In genomic region chr17:15883617-15884111, GRCh38 we compare ENCODE assay signal across 11 cellular contexts.
A peak's percentile ranks its signal among the peaks of the same experiment; 100 is the strongest.
DNase-seq lines count a peak whose midpoint lies in the region; FAIRE-seq and TF ChIP-seq lines count a peak whose summit lies in the region.
"Had no signal": no experiment of that assay in that cellular context is flagged by ENCODE, and none has a peak within 500 bp of the region (broad histone marks: within the 10 kb centered on the region; RNA-seq: fewer than 3 reads in every experiment).

No MANE protein-coding gene starts in this region.

- H3K9me3 ChIP-seq in mammary epithelial cell (replicated peaks; ENCODE audit: insufficient read depth, low read length) (no peaks in the 10 kb centered on the region), esophagus squamous epithelium (no peaks in the 10 kb centered on the region)
- H3K9me3 ChIP-seq: uterus had no signal

- peak; percentile 71 for TF ChIP-seq POLR2A in NB4 (IDR thresholded peaks at IDR 0.05; ENCODE audit: extremely low read depth, insufficient read length)
- TF ChIP-seq POLR2A in esophagus squamous epithelium (IDR thresholded peaks at IDR 0.05) = no peak

- peak; percentile 85 for DNase-seq in EL
- DNase-seq in NB4 (ENCODE audit: low read depth) = peak; percentile 91
- DNase-seq in mammary epithelial cell = peak; percentile 93
- peak; percentile 49 for DNase-seq in non-pigmented ciliary epithelial cell (ENCODE audit: low read depth)
- DNase-seq in NCI-H1930 (lab: John Stamatoyannopoulos, UW) = no peak
- DNase-seq in activated T-cell treated with anti-CD3 and anti-CD28 coated beads, Interleukin-2, amount 50 U/mL, for 1 hour = no peak
- DNase-seq in esophagus squamous epithelium (lab: John Stamatoyannopoulos, UW) = no peak
- DNase-seq in D721Med (ENCODE audit: insufficient read length, low spot score) = no peak
- DNase-seq: activated T-cell treated with anti-CD3 and anti-CD28 coated beads, Interleukin-2, amount 50 U/mL, for 48 hours; uterus had no signal

- dilution Hi-C loops in mammary epithelial cell (cut with HindIII; ENCODE audit: low sequenced_read_pairs) = no loop called here

- H2AFZ ChIP-seq in mammary epithelial cell (ENCODE audit: low read depth, low read length) = no peak overlapping the region
- H2AFZ ChIP-seq: parathyroid adenoma had no signal

- intact Hi-C loops in mammary epithelial cell (cut with micrococcal nuclease) = no loop called here
- intact Hi-C loops in esophagus squamous epithelium (cut with DNase I) = no loop called here

- H3K27ac ChIP-seq in mammary epithelial cell (ENCODE audit: insufficient read depth, low read depth, low read length) (no peak overlapping the region), esophagus squamous epithelium (no peak overlapping the region)
- H3K27ac ChIP-seq: parathyroid adenoma, uterus had no signal

- H3K36me3 ChIP-seq in mammary epithelial cell (ENCODE audit: insufficient read depth, low read length) (no peaks in the 10 kb centered on the region), esophagus squamous epithelium (no peaks in the 10 kb centered on the region)
- H3K36me3 ChIP-seq: uterus had no signal

- H3K4me1 ChIP-seq in mammary epithelial cell (ENCODE audit: insufficient read depth, low read length) (peaks cover 4% of the 10 kb centered on the region), esophagus squamous epithelium (no peaks in the 10 kb centered on the region)
- H3K4me1 ChIP-seq: parathyroid adenoma, uterus had no signal

- no peak overlapping the region for H3K4me3 ChIP-seq in NB4 (ENCODE audit: low read depth, low read length)
- H3K4me3 ChIP-seq in mammary epithelial cell (replicated peaks in 1 of 3; ENCODE audit: insufficient read depth in 1 of 3, low read depth in 2 of 3, low read length in 3 of 3) = no peak overlapping the region
- no peak overlapping the region for H3K4me3 ChIP-seq in esophagus squamous epithelium
- H3K4me3 ChIP-seq: uterus had no signal

- WGBS in mammary epithelial cell (ENCODE audit: low coverage, missing lambda C conversion rate) = 57% methylated on average over 8 of the region's 8 CpGs
- WGBS in esophagus squamous epithelium, 2 donors = 72 to 81% methylated on average over 8 of the region's 8 CpGs

- no peaks in the 10 kb centered on the region for H4K20me1 ChIP-seq in mammary epithelial cell (ENCODE audit: insufficient read depth, low read length)

- no peaks in the 10 kb centered on the region for H3K79me2 ChIP-seq in mammary epithelial cell (ENCODE audit: insufficient read depth, low read length)
- H3K79me2 ChIP-seq: parathyroid adenoma had no signal

- H3K27me3 ChIP-seq in mammary epithelial cell (ENCODE audit: insufficient read depth, low read length) = no peaks in the 10 kb centered on the region
- no peaks in the 10 kb centered on the region for H3K27me3 ChIP-seq in esophagus squamous epithelium
- H3K27me3 ChIP-seq: uterus had no signal

- CTCF ChIA-PET in mammary epithelial cell (lab: Charles Lee; ENCODE audit: low non-redundant PET) = no interaction called here

- in situ Hi-C loops in mammary epithelial cell (cut with MboI; ENCODE audit: low sequenced_read_pairs in 2 of 2) = no loop called here

- H3K9ac ChIP-seq in mammary epithelial cell (ENCODE audit: insufficient read depth, low read length) = no peak overlapping the region
- H3K9ac ChIP-seq: parathyroid adenoma had no signal

- no peak for FAIRE-seq in D721Med (lab: Jason Lieb, UNC)

- BruUV-seq in mammary epithelial cell (replicated peaks; lab: Mats Ljungman, UMichigan) = TSS peak; percentile 100

- TF ChIP-seq CTCF in NB4 (IDR thresholded peaks at IDR 0.05; ENCODE audit: low read depth, low read length) (no peak), mammary epithelial cell (conservative IDR thresholded peaks at IDR 0.05 in 1 of 2, IDR thresholded peaks at IDR 0.05 in 1 of 2; ENCODE audit: extremely low read depth in 1 of 2, insufficient read depth in 1 of 2, low read depth in 1 of 2, low read length in 2 of 2) (no peak), esophagus squamous epithelium (IDR thresholded peaks at IDR 0.05) (no peak), D721Med (IDR thresholded peaks at IDR 0.05; ENCODE audit: insufficient read depth, missing control alignments) (no peak)

- H3K4me2 ChIP-seq in mammary epithelial cell (ENCODE audit: insufficient read depth, low read depth, low read length) = no peak overlapping the region

Comparison
In these comparisons a context has a peak if more than half of its experiments do, and no peak if none do; other contexts are left out.
1. DNase-seq: peak in EL (single experiment), NB4 (single experiment), mammary epithelial cell (single experiment) and non-pigmented ciliary epithelial cell (single experiment); none in NCI-H1930 (0 of 2), activated T-cell treated with anti-CD3 and anti-CD28 coated beads, Interleukin-2, amount 50 U/mL, for 1 hour (single experiment), esophagus squamous epithelium (single experiment) and D721Med (single experiment).